In genomic region chr11:132052904-132053303, GRCh38 we compare ENCODE assay signal across 1 cellular context.
TF ChIP-seq lines count a peak whose summit lies in the region.

No MANE protein-coding gene starts in this region.

TF ChIP-seq in SK-N-SH treated with all-trans-retinoic acid at 6 μM for 48 hours, 23 proteins besides CTCF, POLR2A, EP300 and RAD21 (continued from another document):
- TF ChIP-seq ZC3H10 (CRISPR knock-in tag; IDR thresholded peaks at IDR 0.05) (no peak), PATZ1 (CRISPR knock-in tag; IDR thresholded peaks at IDR 0.05; ENCODE audit: borderline replicate concordance) (no peak), RARB (CRISPR knock-in tag; IDR thresholded peaks at IDR 0.05) (no peak), SNAI2 (CRISPR knock-in tag; IDR thresholded peaks at IDR 0.05) (no peak), ARNTL (CRISPR knock-in tag; IDR thresholded peaks at IDR 0.05; ENCODE audit: borderline replicate concordance, low read depth) (no peak), GLIS3 (CRISPR knock-in tag; IDR thresholded peaks at IDR 0.05) (no peak), ISL1 (CRISPR knock-in tag; IDR thresholded peaks at IDR 0.05) (no peak)
